15 cellular contexts compared by ENCODE assay signal in the genomic region with DNA sequence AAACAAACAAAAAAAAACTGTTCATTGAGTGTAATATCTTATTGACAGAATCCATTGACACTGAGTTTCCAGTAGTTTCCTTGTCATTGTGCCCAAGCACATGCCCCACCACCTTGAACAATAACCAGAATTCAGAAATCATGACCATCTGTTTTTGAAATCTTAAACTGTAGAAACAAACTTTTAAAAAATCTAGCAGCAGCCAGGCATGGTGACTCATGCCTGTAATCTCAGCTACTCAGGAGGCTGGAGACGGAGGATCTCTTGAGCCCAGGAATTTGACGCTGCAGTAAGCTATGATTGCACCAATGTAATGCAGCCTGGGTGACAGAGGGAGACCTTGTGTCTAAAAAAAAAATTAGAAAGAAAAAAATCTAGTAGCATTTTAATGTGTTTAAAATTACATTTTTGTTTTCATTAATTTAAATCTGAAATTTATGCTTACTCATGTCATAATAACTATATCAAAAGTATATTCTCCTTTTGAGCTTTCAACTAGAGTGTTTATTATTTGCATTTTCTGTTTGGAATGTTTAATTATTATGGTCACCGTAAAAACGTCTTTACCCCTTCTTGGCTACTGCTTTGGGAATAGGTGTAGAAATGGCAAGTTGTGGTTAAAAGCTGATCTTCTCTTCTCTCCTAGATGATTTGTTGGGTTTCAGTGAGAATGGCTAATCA. TPM values are rescaled to one million over a fixed set of nuclear protein-coding genes. Genes with fewer than 3 reads are reported as not detected.
DNase-seq lines count a peak whose midpoint lies in the region; ATAC-seq, FAIRE-seq and TF ChIP-seq lines count a peak whose summit lies in the region.
"Had no signal": no experiment of that assay in that cellular context is flagged by ENCODE, and none has a peak within 500 bp of the region (broad histone marks: within the 10 kb centered on the region; RNA-seq: fewer than 3 reads in every experiment).

No MANE protein-coding gene starts in this region.

- H3K9me2 ChIP-seq in Karpas-422 (replicated peaks; ENCODE audit: insufficient read depth, low read length) = no peaks in the 10 kb centered on the region

- no TSS peak for BruUV-seq in MCF 10A (replicated peaks; lab: Mats Ljungman, UMichigan)

- no peak overlapping the region for H3K4me3 Mint-ChIP-seq in MCF 10A (ENCODE audit: unreplicated experiment)
- no peak overlapping the region for H3K4me3 Mint-ChIP-seq in activated T-helper 17 cell treated with anti-CD3 and anti-CD28 coated beads, Interleukin-2, amount 50 U/mL, for 72 hours
- H3K4me3 Mint-ChIP-seq: central memory CD8-positive, alpha-beta T cell had no signal

- no peak for ATAC-seq in activated T-helper 17 cell treated with anti-CD3 and anti-CD28 coated beads, Interleukin-2, amount 50 U/mL, for 72 hours (replicated peaks)
- ATAC-seq: upper lobe of right lung had no signal

- TF ChIP-seq POLR2A in breast epithelium (IDR thresholded peaks at IDR 0.05) = no peak

- H2AFZ ChIP-seq in Karpas-422 (ENCODE audit: low read length) = no peak overlapping the region

- H3K79me2 ChIP-seq in Karpas-422 (ENCODE audit: low read length) = no peaks in the 10 kb centered on the region

- H3K4me2 ChIP-seq in Karpas-422 (ENCODE audit: low read depth, low read length, poor library complexity, severe bottlenecking) = no peak overlapping the region

- H3K4me1 ChIP-seq in breast epithelium = no peaks in the 10 kb centered on the region
- H3K4me1 ChIP-seq in Karpas-422 (ENCODE audit: low read length) = no peaks in the 10 kb centered on the region

- peaks cover 2% of the 10 kb centered on the region for H3K4me1 Mint-ChIP-seq in MCF 10A (ENCODE audit: insufficient read depth, unreplicated experiment)
- peaks cover 11% of the 10 kb centered on the region for H3K4me1 Mint-ChIP-seq in activated T-helper 17 cell treated with anti-CD3 and anti-CD28 coated beads, Interleukin-2, amount 50 U/mL, for 72 hours

- no peaks in the 10 kb centered on the region for H3K36me3 ChIP-seq in breast epithelium
- H3K36me3 ChIP-seq in Karpas-422 (ENCODE audit: insufficient read depth, low read length) = peaks cover 34% of the 10 kb centered on the region

- no peak overlapping the region for H3K9ac ChIP-seq in Karpas-422 (ENCODE audit: low read length)

- H3K27me3 ChIP-seq in breast epithelium (no peaks in the 10 kb centered on the region), Karpas-422 (ENCODE audit: low read length) (no peaks in the 10 kb centered on the region)
- H3K27me3 ChIP-seq: upper lobe of right lung had no signal

- H3K27ac Mint-ChIP-seq in MCF 10A (ENCODE audit: low read depth, unreplicated experiment) = no peak overlapping the region
- peak overlapping the region; percentile 28 for H3K27ac Mint-ChIP-seq in activated T-helper 17 cell treated with anti-CD3 and anti-CD28 coated beads, Interleukin-2, amount 50 U/mL, for 72 hours

- TF ChIP-seq CTCF in MCF 10A (IDR thresholded peaks at IDR 0.05; ENCODE audit: unreplicated experiment) (no peak), breast epithelium (IDR thresholded peaks at IDR 0.05) (no peak), fibroblast of pulmonary artery (IDR thresholded peaks at IDR 0.05; ENCODE audit: low read length, missing control alignments) (no peak), GM10266 (IDR thresholded peaks at IDR 0.05; ENCODE audit: control insufficient read depth, insufficient read depth, low read depth, missing control alignments) (no peak)

- peaks cover 43% of the 10 kb centered on the region for H3K36me3 Mint-ChIP-seq in MCF 10A (ENCODE audit: insufficient read depth, unreplicated experiment)
- H3K36me3 Mint-ChIP-seq in activated T-helper 17 cell treated with anti-CD3 and anti-CD28 coated beads, Interleukin-2, amount 50 U/mL, for 72 hours (ENCODE audit: low read depth) = peaks cover 92% of the 10 kb centered on the region

- no peaks in the 10 kb centered on the region for H3K9me3 Mint-ChIP-seq in MCF 10A (ENCODE audit: unreplicated experiment)
- H3K9me3 Mint-ChIP-seq in activated T-helper 17 cell treated with anti-CD3 and anti-CD28 coated beads, Interleukin-2, amount 50 U/mL, for 72 hours = no peaks in the 10 kb centered on the region
- H3K9me3 Mint-ChIP-seq: central memory CD8-positive, alpha-beta T cell had no signal

- H3K4me3 ChIP-seq in breast epithelium (no peak overlapping the region), fibroblast of pulmonary artery (replicated peaks; ENCODE audit: low read depth, low read length) (no peak overlapping the region), Karpas-422 (ENCODE audit: low read length) (no peak overlapping the region)
- H3K4me3 ChIP-seq: upper lobe of right lung had no signal

- CTCF ChIA-PET in MCF 10A (lab: Yijun Ruan, JAX) = interaction anchor here (0.7 kb wide), 1 partner anchor 445 kb away, joined by 3 read pairs; no protein-coding TSS in a partner anchor

- DNase-seq in MCF 10A (ENCODE audit: unreplicated experiment) = peak; percentile 43
- no peak for DNase-seq in breast epithelium (ENCODE audit: low spot score in 2 of 2)
- DNase-seq in fibroblast of pulmonary artery (ENCODE audit: low read depth) = peak; percentile 85
- DNase-seq in urothelium cell line (ENCODE audit: low spot score) = peak; percentile 34
- DNase-seq in Karpas-422 = no peak
- no peak for DNase-seq in NOMO-1 treated with DMSO at 0.1 percent for 48 hours (lab: John Stamatoyannopoulos, UW; ENCODE audit: unreplicated experiment)
- DNase-seq in GM10266 (ENCODE audit: extremely low spot score) = no peak
- DNase-seq: activated naive CD4-positive, alpha-beta T cell; COR-L47; NCI-H1417 treated with DMSO at 0.1 percent for 48 hours; stimulated activated CD4-positive, alpha-beta T cell treated with anti-CD3 and anti-CD28 coated beads, Interleukin-4, amount 100 ng/mL, for 4 hours; upper lobe of right lung had no signal

- H3K27me3 Mint-ChIP-seq in MCF 10A (ENCODE audit: insufficient read depth, unreplicated experiment) = no peaks in the 10 kb centered on the region
- H3K27me3 Mint-ChIP-seq in activated T-helper 17 cell treated with anti-CD3 and anti-CD28 coated beads, Interleukin-2, amount 50 U/mL, for 72 hours = no peaks in the 10 kb centered on the region
- H3K27me3 Mint-ChIP-seq: central memory CD8-positive, alpha-beta T cell had no signal

- H3K9me3 ChIP-seq in breast epithelium (no peaks in the 10 kb centered on the region), Karpas-422 (ENCODE audit: low read length) (no peaks in the 10 kb centered on the region)
- H3K9me3 ChIP-seq: upper lobe of right lung had no signal

- intact Hi-C loops in MCF 10A (cut with micrococcal nuclease) (no loop called here), breast epithelium (cut with DNase I; ENCODE audit: low total_unique reads) (no loop called here)

- no peak for FAIRE-seq in urothelium cell line (lab: Jason Lieb, UNC)

- H3K27ac ChIP-seq in breast epithelium (no peak overlapping the region), Karpas-422 (ENCODE audit: low read length) (no peak overlapping the region)
- H3K27ac ChIP-seq: 22Rv1, upper lobe of right lung had no signal

- POLR2A ChIA-PET in MCF 10A (lab: Yijun Ruan, JAX) = no interaction called here

- no peaks in the 10 kb centered on the region for H4K20me1 ChIP-seq in Karpas-422 (ENCODE audit: insufficient read depth, low read depth, low read length)

RNA-seq across cellular contexts. Expression of gene STON1, which starts 25.2 kb away (rescaled TPM):
- total RNA-seq in MCF 10A (2022) (0.23 and 0.42 TPM in 2 replicates), breast epithelium (10 to 100 TPM; 21.7 to 45.6 (median 35.1) TPM)
- 1 to 10 TPM; 3.0 to 4.2 TPM for total RNA-seq in activated T-helper 17 cell treated with anti-CD3 and anti-CD28 coated beads, Interleukin-2, amount 50 U/mL, for 72 hours
- 0.63 and 2.8 TPM in 2 replicates for total RNA-seq in Karpas-422 (2014; rRNA removed; shearing (Covaris generic); ENCODE audit: low replicate concordance)

Comparison
In these comparisons a context has a peak if more than half of its experiments do, and no peak if none do; other contexts are left out.
1. DNase-seq: peak in MCF 10A (single experiment), fibroblast of pulmonary artery (single experiment) and urothelium cell line (single experiment); none in breast epithelium (0 of 2), Karpas-422 (single experiment), NOMO-1 treated with DMSO at 0.1 percent for 48 hours (single experiment) and GM10266 (single experiment).